Comparison of ENCODE assay signal across 8 cellular contexts in genomic region chr7:91557789-91558396, GRCh38.
A peak's percentile ranks its signal among the peaks of the same experiment; 100 is the strongest.
DNase-seq lines count a peak whose midpoint lies in the region; ATAC-seq, FAIRE-seq and TF ChIP-seq lines count a peak whose summit lies in the region.
"Had no signal": no experiment of that assay in that cellular context is flagged by ENCODE, and none has a peak within 500 bp of the region (broad histone marks: within the 10 kb centered on the region; RNA-seq: fewer than 3 reads in every experiment).

No MANE protein-coding gene starts in this region.

- ATAC-seq in GM19324 (IDR thresholded peaks at IDR 0.05; ENCODE audit: low FRiP score, unreplicated experiment) (peak; percentile 60), HG03045 (IDR thresholded peaks at IDR 0.05; ENCODE audit: unreplicated experiment) (peak; percentile 81)
- peak; percentile 11 for ATAC-seq in activated T-helper 17 cell treated with anti-CD3 and anti-CD28 coated beads, Interleukin-2, amount 50 U/mL, for 72 hours (replicated peaks)
- peak; percentile 36 for ATAC-seq in stimulated activated memory B cell treated with anti-CD40 and anti-IgM and Interleukin-4, amounts not matched to agents 10 μg/mL and 1 μg/mL and 100 μg/mL, for 72 hours
- ATAC-seq: gastrocnemius medialis had no signal

- TF ChIP-seq POLR2A in GM12892 (IDR thresholded peaks at IDR 0.05; ENCODE audit: low read depth, low read length) = no peak

- H3K4me3 Mint-ChIP-seq in activated T-helper 17 cell treated with anti-CD3 and anti-CD28 coated beads, Interleukin-2, amount 50 U/mL, for 72 hours = no peak overlapping the region
- H3K4me3 Mint-ChIP-seq in stimulated activated memory B cell treated with anti-CD40 and anti-IgM and Interleukin-4, amounts not matched to agents 10 μg/mL and 1 μg/mL and 100 μg/mL, for 72 hours = no peak overlapping the region

- H3K36me3 Mint-ChIP-seq in activated T-helper 17 cell treated with anti-CD3 and anti-CD28 coated beads, Interleukin-2, amount 50 U/mL, for 72 hours (ENCODE audit: low read depth) = no peaks in the 10 kb centered on the region
- H3K36me3 Mint-ChIP-seq in stimulated activated memory B cell treated with anti-CD40 and anti-IgM and Interleukin-4, amounts not matched to agents 10 μg/mL and 1 μg/mL and 100 μg/mL, for 72 hours = no peaks in the 10 kb centered on the region

- DNase-seq in GM12892 (ENCODE audit: insufficient read length) (no peak), NCI-H1436 treated with DMSO at 0.1 percent for 48 hours (lab: John Stamatoyannopoulos, UW) (no peak), NCI-H1092 (lab: John Stamatoyannopoulos, UW) (no peak)

- H3K27ac Mint-ChIP-seq in activated T-helper 17 cell treated with anti-CD3 and anti-CD28 coated beads, Interleukin-2, amount 50 U/mL, for 72 hours = no peak overlapping the region
- no peak overlapping the region for H3K27ac Mint-ChIP-seq in stimulated activated memory B cell treated with anti-CD40 and anti-IgM and Interleukin-4, amounts not matched to agents 10 μg/mL and 1 μg/mL and 100 μg/mL, for 72 hours

- H3K27me3 Mint-ChIP-seq in activated T-helper 17 cell treated with anti-CD3 and anti-CD28 coated beads, Interleukin-2, amount 50 U/mL, for 72 hours = no peaks in the 10 kb centered on the region
- H3K27me3 Mint-ChIP-seq in stimulated activated memory B cell treated with anti-CD40 and anti-IgM and Interleukin-4, amounts not matched to agents 10 μg/mL and 1 μg/mL and 100 μg/mL, for 72 hours = no peaks in the 10 kb centered on the region

- no peaks in the 10 kb centered on the region for H3K4me1 Mint-ChIP-seq in activated T-helper 17 cell treated with anti-CD3 and anti-CD28 coated beads, Interleukin-2, amount 50 U/mL, for 72 hours
- H3K4me1 Mint-ChIP-seq in stimulated activated memory B cell treated with anti-CD40 and anti-IgM and Interleukin-4, amounts not matched to agents 10 μg/mL and 1 μg/mL and 100 μg/mL, for 72 hours = no peaks in the 10 kb centered on the region

- no peak for FAIRE-seq in GM12892 (lab: Jason Lieb, UNC)

- H3K9me3 Mint-ChIP-seq in activated T-helper 17 cell treated with anti-CD3 and anti-CD28 coated beads, Interleukin-2, amount 50 U/mL, for 72 hours = peaks cover 9% of the 10 kb centered on the region
- no peaks in the 10 kb centered on the region for H3K9me3 Mint-ChIP-seq in stimulated activated memory B cell treated with anti-CD40 and anti-IgM and Interleukin-4, amounts not matched to agents 10 μg/mL and 1 μg/mL and 100 μg/mL, for 72 hours

Comparison
In these comparisons a context has a peak if more than half of its experiments do, and no peak if none do; other contexts are left out.
1. ATAC-seq: peak in every context shown above with its lines; median percentile 81 in HG03045; 60 in GM19324; 36 in stimulated activated memory B cell treated with anti-CD40 and anti-IgM and Interleukin-4, amounts not matched to agents 10 μg/mL and 1 μg/mL and 100 μg/mL, for 72 hours; 11 in activated T-helper 17 cell treated with anti-CD3 and anti-CD28 coated beads, Interleukin-2, amount 50 U/mL, for 72 hours.